ENCODE assay signal across 8 cellular contexts in the genomic region with DNA sequence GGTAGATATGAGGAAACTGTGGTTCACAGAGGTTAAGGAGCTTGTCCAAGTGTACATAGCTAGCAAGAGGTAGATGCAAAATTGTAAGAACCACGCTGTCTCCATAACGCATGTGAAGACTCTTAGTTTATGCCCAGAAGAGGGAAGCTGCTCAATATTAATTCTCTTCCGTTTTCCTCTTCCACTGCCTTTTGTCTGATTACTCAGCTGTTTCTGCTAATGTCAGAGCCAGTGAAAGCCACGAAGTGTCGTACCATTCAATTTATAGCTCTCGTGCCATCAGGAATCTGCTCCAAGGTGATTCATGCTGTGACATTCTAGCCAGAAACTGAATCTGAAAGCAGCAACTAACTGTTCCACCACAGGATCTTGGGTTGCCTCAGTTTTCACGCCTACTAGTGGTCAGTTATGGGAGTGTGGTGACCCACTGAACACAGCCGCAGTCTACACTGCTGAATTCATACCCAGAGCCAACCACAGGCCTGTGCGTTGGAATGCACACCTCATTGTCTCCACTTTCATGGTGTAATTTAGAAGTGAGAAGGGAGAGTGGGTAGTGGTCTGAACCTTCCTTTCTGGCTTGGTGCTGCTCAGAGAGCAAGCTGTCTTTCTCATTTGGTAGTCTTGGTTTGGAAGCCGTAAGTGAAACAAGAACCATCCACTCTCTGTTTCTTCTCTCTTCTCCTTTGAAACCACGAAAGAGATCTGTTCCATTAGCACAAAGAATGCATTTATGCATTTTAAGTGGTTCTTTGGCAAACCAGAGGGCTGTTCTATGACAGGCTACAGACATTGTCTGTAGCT.
DNase-seq lines count a peak whose midpoint lies in the region; ATAC-seq and TF ChIP-seq lines count a peak whose summit lies in the region.

No MANE protein-coding gene starts in this region.

- no peak overlapping the region for H3K27ac ChIP-seq in OCI-LY7 (ENCODE audit: low read depth, low read length, poor library complexity, severe bottlenecking)
- no peak overlapping the region for H3K27ac ChIP-seq in foreskin keratinocyte
- no peak overlapping the region for H3K27ac ChIP-seq in parathyroid adenoma

- H3K79me2 ChIP-seq in OCI-LY7 (ENCODE audit: insufficient read depth, low read depth, low read length): no peaks in the 10 kb centered on the region
- H3K79me2 ChIP-seq in parathyroid adenoma: no peaks in the 10 kb centered on the region

- TF ChIP-seq CTCF in OCI-LY7 (conservative IDR thresholded peaks at IDR 0.05; ENCODE audit: low read length) (peak; percentile 88), foreskin keratinocyte (conservative IDR thresholded peaks at IDR 0.05) (peak; percentile 66), parathyroid adenoma (IDR thresholded peaks at IDR 0.05) (peak; percentile 58)

- peak overlapping the region; percentile 66 for H3K4me2 ChIP-seq in OCI-LY7 (ENCODE audit: low read length)
- H3K4me2 ChIP-seq in parathyroid adenoma (ENCODE audit: low read length): no peak overlapping the region

- no TSS peak for BruUV-seq in OCI-LY7 (replicated peaks; lab: Mats Ljungman, UMichigan)

- CTCF ChIA-PET in OCI-LY7 (lab: Charles Lee; ENCODE audit: unreplicated experiment): no interaction called here

- H3K9me2 ChIP-seq in OCI-LY7 (ENCODE audit: insufficient read depth, low read length): no peaks in the 10 kb centered on the region

- H3K4me3 ChIP-seq in OCI-LY7 (ENCODE audit: low read depth, low read length, poor library complexity, severe bottlenecking): peak overlapping the region; percentile 25
- H3K4me3 ChIP-seq in parathyroid adenoma (ENCODE audit: low read depth, low read length): no peak overlapping the region

- no peaks in the 10 kb centered on the region for H3K36me3 ChIP-seq in OCI-LY7 (ENCODE audit: insufficient read depth, low read length)
- H3K36me3 ChIP-seq in parathyroid adenoma (ENCODE audit: control insufficient read depth, insufficient read depth, low read length): no peaks in the 10 kb centered on the region

- intact Hi-C loops in OCI-LY7 (cut with micrococcal nuclease; ENCODE audit: unreplicated experiment): no loop called here

- peak overlapping the region; percentile 95 for H2AFZ ChIP-seq in OCI-LY7 (ENCODE audit: low read length)
- peak overlapping the region; percentile 36 for H2AFZ ChIP-seq in parathyroid adenoma

- ATAC-seq in GM18861 (IDR thresholded peaks at IDR 0.05; ENCODE audit: unreplicated experiment) (peak; percentile 97), HG03045 (IDR thresholded peaks at IDR 0.05; ENCODE audit: unreplicated experiment) (peak; percentile 96), foreskin keratinocyte (peak; percentile 92)
- ATAC-seq in activated T-cell treated with anti-CD3 and anti-CD28 coated beads, Interleukin-2, amount 50 U/mL, for 4 hours: peak; percentile 96 to 98

- H3K4me1 Mint-ChIP-seq in activated T-cell treated with anti-CD3 and anti-CD28 coated beads, Interleukin-2, amount 50 U/mL, for 4 hours (ENCODE audit: low read depth): peaks cover 20% of the 10 kb centered on the region

- H3K4me3 Mint-ChIP-seq in activated T-cell treated with anti-CD3 and anti-CD28 coated beads, Interleukin-2, amount 50 U/mL, for 4 hours: peak overlapping the region; percentile 63

- no peaks in the 10 kb centered on the region for H3K36me3 Mint-ChIP-seq in activated T-cell treated with anti-CD3 and anti-CD28 coated beads, Interleukin-2, amount 50 U/mL, for 4 hours (ENCODE audit: insufficient read depth)

- H3K27me3 ChIP-seq in foreskin keratinocyte (no peaks in the 10 kb centered on the region), parathyroid adenoma (ENCODE audit: control insufficient read depth, insufficient read depth, low read length) (no peaks in the 10 kb centered on the region)

- H3K4me1 ChIP-seq in OCI-LY7 (ENCODE audit: insufficient read depth, low read length, poor library complexity, severe bottlenecking) (peaks cover 5% of the 10 kb centered on the region), foreskin keratinocyte (peaks cover 9% of the 10 kb centered on the region), parathyroid adenoma (no peaks in the 10 kb centered on the region)

- H3K9me3 Mint-ChIP-seq in activated T-cell treated with anti-CD3 and anti-CD28 coated beads, Interleukin-2, amount 50 U/mL, for 4 hours: no peaks in the 10 kb centered on the region

- no peaks in the 10 kb centered on the region for H3K27me3 Mint-ChIP-seq in activated T-cell treated with anti-CD3 and anti-CD28 coated beads, Interleukin-2, amount 50 U/mL, for 4 hours (ENCODE audit: low read depth)

- no peak overlapping the region for H3K9ac ChIP-seq in parathyroid adenoma

- POLR2A ChIA-PET in OCI-LY7 (lab: Charles Lee): interaction anchor here (0.7 kb wide), 1 partner anchor 30 kb away, joined by 3 read pairs; no protein-coding TSS in a partner anchor

- H3K9me3 ChIP-seq in OCI-LY7 (ENCODE audit: low read length) (no peaks in the 10 kb centered on the region), parathyroid adenoma (ENCODE audit: control insufficient read depth, low read length) (no peaks in the 10 kb centered on the region)

- DNase-seq in AG08395 (ENCODE audit: low spot score): peak; percentile 93
- DNase-seq in OCI-LY7 (ENCODE audit: low spot score): peak; percentile 62
- peak; percentile 50 for DNase-seq in activated T-cell treated with anti-CD3 and anti-CD28 coated beads, Interleukin-2, amount 50 U/mL, for 4 hours
- peak; percentile 39 to 70 for DNase-seq in foreskin keratinocyte
- peak; percentile 52 for DNase-seq in ureter (ENCODE audit: low spot score)

- H4K20me1 ChIP-seq in OCI-LY7 (ENCODE audit: insufficient read depth, low read length): no peaks in the 10 kb centered on the region
